1 cellular context compared by ENCODE assay signal in the genomic region with DNA sequence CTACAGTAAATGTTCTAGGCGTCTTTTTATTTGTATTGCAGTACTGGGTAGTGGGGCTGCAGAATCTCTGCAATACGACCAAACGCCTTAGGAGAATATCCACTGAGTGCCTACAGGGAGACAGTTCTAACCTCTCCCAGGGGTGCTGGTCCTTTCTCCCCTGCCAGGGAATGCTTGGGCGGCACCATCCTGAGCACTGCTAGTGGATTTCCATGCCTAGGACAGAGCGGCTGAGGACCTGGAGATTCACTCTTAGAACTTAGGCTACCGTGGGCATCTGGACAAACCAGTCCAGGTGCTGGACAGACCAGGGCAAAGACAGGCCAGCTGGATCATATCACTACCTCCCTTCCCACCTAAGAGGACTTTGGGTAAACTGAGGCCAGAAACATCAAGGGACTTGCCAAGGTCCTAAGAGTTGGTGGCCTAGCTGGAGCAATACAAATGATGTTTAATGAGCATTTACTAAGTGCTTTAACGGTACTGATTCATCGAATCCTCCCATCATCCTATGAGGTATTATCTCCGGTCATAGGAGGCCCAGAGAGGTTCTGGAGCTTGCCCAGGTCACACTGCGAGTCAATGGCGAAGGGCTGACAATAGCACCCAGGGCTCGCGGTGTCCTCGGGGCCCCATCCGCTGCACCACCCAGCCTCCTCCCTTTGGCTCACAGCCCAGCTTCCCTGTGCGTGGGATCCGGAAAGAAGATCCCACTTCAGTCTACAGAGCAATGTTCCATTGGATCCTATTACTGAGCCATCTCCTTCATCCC.
A peak's percentile ranks its signal among the peaks of the same experiment; 100 is the strongest.
TF ChIP-seq lines count a peak whose summit lies in the region.

No MANE protein-coding gene starts in this region.

TF ChIP-seq in K562, 482 proteins besides CTCF, POLR2A, EP300 and RAD21:
- TF ChIP-seq PHF21A (IDR thresholded peaks at IDR 0.05; ENCODE audit: borderline replicate concordance, low read depth) (no peak), ZZZ3 (IDR thresholded peaks at IDR 0.05) (no peak), NFIC (IDR thresholded peaks at IDR 0.05) (peak; percentile 86), EGR1 (conservative IDR thresholded peaks at IDR 0.05) (peak; percentile 68; the same call in 1 of the 2 replicates), ETV1 (tag; conservative IDR thresholded peaks at IDR 0.05; ENCODE audit: low read depth) (0 out of 2 replicates have a peak, but pooled peaks have one; percentile 18), RBM25 (IDR thresholded peaks at IDR 0.05; ENCODE audit: low read depth, low read length, severe bottlenecking) (peak; percentile 44), KDM1A (IDR thresholded peaks at IDR 0.05) (peak; percentile 46 to 56; a peak in 2 of 4 replicates), BCOR (IDR thresholded peaks at IDR 0.05) (peak; percentile 79), CBX3 (IDR thresholded peaks at IDR 0.05; ENCODE audit: borderline replicate concordance in 1 of 2, low read length in 2 of 2) (peak in 1 of 2 experiments; percentile 73; a peak in 1 of 3 replicates), SMARCA5 (IDR thresholded peaks at IDR 0.05) (peak; percentile 46; the same call in 1 of the 2 replicates), ZC3H4 (CRISPR knock-in tag; IDR thresholded peaks at IDR 0.05; ENCODE audit: borderline replicate concordance) (no peak), HMGN3 (IDR thresholded peaks at IDR 0.05; ENCODE audit: borderline replicate concordance, extremely low read depth, insufficient read length, low read depth, low read length) (peak; percentile 5), CBX5 (IDR thresholded peaks at IDR 0.05; ENCODE audit: borderline replicate concordance, low read depth) (0 out of 2 replicates have a peak, but pooled peaks have one; percentile 21), ZNF766 (CRISPR knock-in tag; conservative IDR thresholded peaks at IDR 0.05) (0 out of 2 replicates have a peak, but pooled peaks have one; percentile 19), HDAC2 (IDR thresholded peaks at IDR 0.05) (0 out of 2 replicates have a peak, but pooled peaks have one; percentile 27), CHD4 (IDR thresholded peaks at IDR 0.05; ENCODE audit: insufficient read depth, insufficient replicate concordance, low read depth, low read length, poor library complexity, severe bottlenecking) (peak; percentile 39), ZNF282 (CRISPR knock-in tag; IDR thresholded peaks at IDR 0.05) (0 out of 2 replicates have a peak, but pooled peaks have one; percentile 31), ZNF24 (IDR thresholded peaks at IDR 0.05) (no peak), ZFP36 (IDR thresholded peaks at IDR 0.05; ENCODE audit: low read depth, low read length, partially characterized antibody) (peak; percentile 15)
